ENCODE assay signal across 14 cellular contexts in genomic region chr12:43728117-43728516, GRCh38. TPM values are rescaled to one million over a fixed set of nuclear protein-coding genes. Genes with fewer than 3 reads are reported as not detected.
A peak's percentile ranks its signal among the peaks of the same experiment; 100 is the strongest.
DNase-seq lines count a peak whose midpoint lies in the region; ATAC-seq, FAIRE-seq and TF ChIP-seq lines count a peak whose summit lies in the region.
"Had no signal": no experiment of that assay in that cellular context is flagged by ENCODE, and none has a peak within 500 bp of the region (broad histone marks: within the 10 kb centered on the region; RNA-seq: fewer than 3 reads in every experiment).

No MANE protein-coding gene starts in this region.

- H3K36me3 ChIP-seq in Loucy (ENCODE audit: insufficient read depth, low read length) (no peaks in the 10 kb centered on the region; the same call in 1 of the 2 replicates), pancreas (peaks cover 0 to 13% (median 0%) of the 10 kb centered on the region in 3 donors), ascending aorta (peaks cover 0 to 15% of the 10 kb centered on the region in 2 donors), thyroid gland (peaks cover 0 to 3% of the 10 kb centered on the region in 2 donors)

- H3K4me1 ChIP-seq in Loucy (ENCODE audit: insufficient read depth, low read length, poor library complexity, severe bottlenecking) (no peaks in the 10 kb centered on the region), pancreas (no peaks in the 10 kb centered on the region), ascending aorta (no peaks in the 10 kb centered on the region), thyroid gland (no peaks in the 10 kb centered on the region)
- H3K4me1 ChIP-seq: BLaER1 had no signal

- H3K4me3 ChIP-seq in Loucy (ENCODE audit: low read length, poor library complexity, severe bottlenecking), result no peak overlapping the region
- no peak overlapping the region for H3K4me3 ChIP-seq in pancreas
- H3K4me3 ChIP-seq in ascending aorta, result no peak overlapping the region
- H3K4me3 ChIP-seq in thyroid gland (replicated peaks in 1 of 3), result no peak overlapping the region
- H3K4me3 ChIP-seq: BLaER1 had no signal

- H3K27ac ChIP-seq in pancreas (no peak overlapping the region), ascending aorta (no peak overlapping the region), thyroid gland (no peak overlapping the region)
- H3K27ac ChIP-seq: BLaER1 had no signal

- WGBS in pancreas, 2 donors, result 44 to 53% methylated on average over 2 of the region's 2 CpGs
- WGBS in thyroid gland, 2 donors, result 62 to 67% methylated on average over 2 of the region's 2 CpGs

- H3K4me2 ChIP-seq in Loucy (ENCODE audit: low read depth, low read length, poor library complexity, severe bottlenecking), result no peak overlapping the region
- H3K4me2 ChIP-seq: BLaER1 had no signal

- no peaks in the 10 kb centered on the region for H3K79me2 ChIP-seq in Loucy (ENCODE audit: insufficient read depth, low read length)

- TF ChIP-seq POLR2A in thyroid gland (IDR thresholded peaks at IDR 0.05), result no peak

- H3K27me3 ChIP-seq in Loucy (ENCODE audit: insufficient read depth, low read length, poor library complexity, severe bottlenecking) (no peaks in the 10 kb centered on the region), pancreas (no peaks in the 10 kb centered on the region), ascending aorta (no peaks in the 10 kb centered on the region), thyroid gland (no peaks in the 10 kb centered on the region)
- H3K27me3 ChIP-seq: BLaER1 had no signal

- H3F3A ChIP-seq in Loucy (ENCODE audit: low read depth), result no peaks in the 10 kb centered on the region

- DNase-seq in NCI-H748 (lab: John Stamatoyannopoulos, UW; ENCODE audit: unreplicated experiment) (peak; percentile 8), NCI-H748 treated with DMSO at 0.1 percent for 48 hours (lab: John Stamatoyannopoulos, UW) (no peak), dermis blood vessel endothelial cell (peak; percentile 15), pancreas (no peak), ascending aorta (ENCODE audit: low spot score in 2 of 2) (no peak), thyroid gland (no peak)
- DNase-seq: activated CD4-positive, CD25-positive, alpha-beta regulatory T cell treated with anti-CD3 and anti-CD28 coated beads, Interleukin-2, amount 50 U/mL, for 72 hours; KG1 had no signal

- intact Hi-C loops in pancreas (cut with DNase I), result no loop called here
- intact Hi-C loops in ascending aorta (cut with DNase I), result no loop called here
- intact Hi-C loops in thyroid gland (cut with DNase I), result no loop called here

- H3K9me2 ChIP-seq in Loucy (replicated peaks; ENCODE audit: low read depth, low read length), result no peaks in the 10 kb centered on the region

- H2AFZ ChIP-seq in Loucy (ENCODE audit: low read length), result no peak overlapping the region

- no peak overlapping the region for H3K9ac ChIP-seq in Loucy (ENCODE audit: low read depth, low read length, poor library complexity, severe bottlenecking)
- H3K9ac ChIP-seq: BLaER1 had no signal

- H4K20me1 ChIP-seq in Loucy (ENCODE audit: insufficient read depth, low read length, poor library complexity, severe bottlenecking), result no peaks in the 10 kb centered on the region
- H4K20me1 ChIP-seq: BLaER1 had no signal

- ATAC-seq in pancreas, result peak in 1 of 4 donors; percentile 24
- no peak for ATAC-seq in HG03196 (IDR thresholded peaks at IDR 0.05; ENCODE audit: unreplicated experiment)
- ATAC-seq: activated naive CD4-positive, alpha-beta T cell treated with anti-CD3 and anti-CD28 coated beads, Interleukin-2, amount 50 U/mL, for 72 hours had no signal

- FAIRE-seq in pancreas (lab: Jason Lieb, UNC), result peak; percentile 94
- FAIRE-seq: GM12891, keratinocyte had no signal

- no peaks in the 10 kb centered on the region for H3K9me3 ChIP-seq in Loucy (ENCODE audit: insufficient read depth, low read depth, low read length)
- H3K9me3 ChIP-seq in pancreas, result no peaks in the 10 kb centered on the region
- no peaks in the 10 kb centered on the region for H3K9me3 ChIP-seq in ascending aorta
- H3K9me3 ChIP-seq in thyroid gland, result no peaks in the 10 kb centered on the region
- H3K9me3 ChIP-seq: BLaER1 had no signal

- TF ChIP-seq CTCF in Loucy (conservative IDR thresholded peaks at IDR 0.05; ENCODE audit: low read length) (peak; percentile 59), pancreas (IDR thresholded peaks at IDR 0.05) (no peak), ascending aorta (IDR thresholded peaks at IDR 0.05) (peak in 1 of 3 experiments; percentile 9), thyroid gland (IDR thresholded peaks at IDR 0.05) (no peak)

RNA-seq across cellular contexts. Expression of gene PUS7L, which starts 30.5 kb away (rescaled TPM):
- 18.7 and 22.8 TPM in 2 replicates for total RNA-seq in dermis blood vessel endothelial cell
- 10 to 100 TPM in 1 of 6 donors, 1 to 10 TPM in 5; 5.2 to 10.9 (median 6.3) TPM for total RNA-seq in pancreas
- polyA plus RNA-seq in pancreas, result 1 to 10 TPM; 1.1 to 1.8 TPM
- total RNA-seq in ascending aorta, result 2.4 TPM
- total RNA-seq in thyroid gland, result 10 to 100 TPM; 12.1 to 23.0 (median 17.3) TPM

RNA-seq across cellular contexts. Expression of gene IRAK4, which starts 30.6 kb away (rescaled TPM):
- total RNA-seq in dermis blood vessel endothelial cell (23.9 and 29.6 TPM in 2 replicates), pancreas (10 to 100 TPM in 5 of 6 donors, 1 to 10 TPM in 1; 9.9 to 17.8 (median 13.7) TPM), ascending aorta (7.3 TPM), thyroid gland (10 to 100 TPM; 36.1 to 56.2 (median 45.4) TPM)
- 10 to 100 TPM; 13.5 to 23.6 TPM for polyA plus RNA-seq in pancreas

Comparison
In these comparisons a context has a peak if more than half of its experiments do, and no peak if none do; other contexts are left out.
1. DNase-seq: peak in NCI-H748 (single experiment) and dermis blood vessel endothelial cell (single experiment); none in NCI-H748 treated with DMSO at 0.1 percent for 48 hours (single experiment), pancreas (0 of 6), ascending aorta (0 of 2) and thyroid gland (0 of 2).